ENCODE assay signal across 3 cellular contexts in the genomic region with DNA sequence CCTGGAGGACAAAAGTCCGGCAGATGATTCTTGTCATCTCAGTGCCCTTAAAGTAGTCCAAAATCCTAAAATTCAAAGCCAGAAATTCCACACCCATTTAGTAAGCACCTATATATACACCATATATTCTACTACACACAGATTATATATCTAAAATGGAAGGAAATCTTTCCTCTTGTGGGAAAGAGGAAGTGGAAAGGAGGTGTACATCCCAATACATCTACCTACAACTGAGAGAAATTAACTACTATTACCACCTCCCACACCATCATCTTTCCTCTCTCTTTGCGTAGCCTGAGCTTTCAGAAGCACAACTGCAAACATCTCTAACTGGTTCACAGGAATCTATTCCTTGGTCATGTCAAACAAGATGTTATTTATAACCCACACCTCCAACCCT.
TF ChIP-seq lines count a peak whose summit lies in the region.

No MANE protein-coding gene starts in this region.

TF ChIP-seq in HepG2, 621 proteins besides CTCF, POLR2A, EP300 and RAD21:
- TF ChIP-seq POLR2AphosphoS2 (IDR thresholded peaks at IDR 0.05; ENCODE audit: low read depth, low read length) (0 out of 2 replicates have a peak, but pooled peaks have one; percentile 42), RBM22 (optimal IDR thresholded peaks at IDR 0.05; ENCODE audit: low read length) (peak; percentile 60), ZNF839 (CRISPR knock-in tag; IDR thresholded peaks at IDR 0.05; ENCODE audit: borderline replicate concordance) (no peak), SNAPC2 (CRISPR knock-in tag; IDR thresholded peaks at IDR 0.05) (no peak)
TF ChIP-seq in HepG2: peak in this region for 2.

TF ChIP-seq in GM12891, 5 proteins besides CTCF, POLR2A, EP300 and RAD21:
- TF ChIP-seq POLR2AphosphoS5 (IDR thresholded peaks at IDR 0.05; ENCODE audit: low read depth, low read length) (no peak), SPI1 (IDR thresholded peaks at IDR 0.05; ENCODE audit: low read depth, low read length) (no peak), TAF1 (IDR thresholded peaks at IDR 0.05; ENCODE audit: low read depth, low read length) (no peak), PAX5 (IDR thresholded peaks at IDR 0.05; ENCODE audit: insufficient read depth, low read length, severe bottlenecking) (no peak)

TF ChIP-seq in GM12878, 131 proteins besides CTCF, POLR2A, EP300 and RAD21:
- TF ChIP-seq SPI1 (IDR thresholded peaks at IDR 0.05; ENCODE audit: borderline replicate concordance, insufficient read depth, low read depth, low read length): peak; percentile 19; the same call in 1 of the 2 replicates
- TF ChIP-seq EGR1 (IDR thresholded peaks at IDR 0.05; ENCODE audit: borderline replicate concordance in 1 of 2, low read depth in 2 of 2, low read length in 2 of 2): no peak
